In genomic region chr19:2542341-2543069, GRCh38 we compare ENCODE assay signal across 10 cellular contexts.
DNase-seq lines count a peak whose midpoint lies in the region; ATAC-seq and TF ChIP-seq lines count a peak whose summit lies in the region.
"Had no signal": no experiment of that assay in that cellular context is flagged by ENCODE, and none has a peak within 500 bp of the region (broad histone marks: within the 10 kb centered on the region; RNA-seq: fewer than 3 reads in every experiment).

No MANE protein-coding gene starts in this region.

- peak overlapping the region; percentile 80 for H3K27ac ChIP-seq in HCT116 (ENCODE audit: low read depth, low read length)
- peak overlapping the region; percentile 15 to 86 (median 78) for H3K27ac ChIP-seq in spleen

- DNase-seq in HCT116 (ENCODE audit: low read depth, low spot score) (no peak), WTC11 (ENCODE audit: low spot score) (peak; percentile 38), islet precursor cell (peak; percentile 80), spleen (peak; percentile 74), NCI-H1105 (lab: John Stamatoyannopoulos, UW) (no peak), COR-L47 (lab: John Stamatoyannopoulos, UW) (no peak)
- DNase-seq: activated CD4-positive, alpha-beta T cell treated with anti-CD3 and anti-CD28 coated beads, Interleukin-2, amount 50 U/mL, for 48 hours had no signal

- intact Hi-C loops in HCT116 (cut with micrococcal nuclease), result no loop called here
- intact Hi-C loops in spleen (cut with DNase I; ENCODE audit: low total_unique reads), result no loop called here

- peak overlapping the region; percentile 96 for H3K27ac Mint-ChIP-seq in WTC11
- H3K27ac Mint-ChIP-seq: stimulated activated naive CD8-positive, alpha-beta T cell treated with anti-CD3 and anti-CD28 coated beads, Interleukin-15, Interleukin-2, amounts not matched to agents 100 ng/mL and 50 ng/mL, for 24 hours had no signal

- H3K4me1 Mint-ChIP-seq in WTC11, result peaks cover 41% of the 10 kb centered on the region

- POLR2A ChIA-PET in HCT116 (lab: Charles Lee), result interaction anchor here (1.0 to 6.8 kb wide), 7 partner anchors 9 to 66 kb away, joined by 3 to 55 read pairs (median 8); partner anchors contain the start of gene GADD45B
- POLR2A ChIA-PET in WTC11 (lab: Charles Lee), result interaction anchor here (0.7 to 4.6 kb wide), 6 partner anchors 37 to 1306 kb away, joined by 3 to 83 read pairs (median 6); partner anchors contain the start of genes GADD45B, SGTA and TIMM13

- H3K36me3 Mint-ChIP-seq in WTC11, result no peaks in the 10 kb centered on the region

- H3K27me3 ChIP-seq in HCT116 (ENCODE audit: insufficient read depth, low read length) (no peaks in the 10 kb centered on the region), spleen (replicated peaks in 1 of 7) (no peaks in the 10 kb centered on the region)

- TF ChIP-seq RAD21 in HCT116 (IDR thresholded peaks at IDR 0.05; ENCODE audit: low read depth), result no peak

- no peak overlapping the region for H3K4me3 ChIP-seq in HCT116 (replicated peaks in 1 of 2; ENCODE audit: low read depth in 1 of 2, low read length in 2 of 2)
- H3K4me3 ChIP-seq in spleen, result peak overlapping the region in 1 of 8 donors; percentile 20

- H3K9me3 ChIP-seq in HCT116 (ENCODE audit: control insufficient read depth in 1 of 2, insufficient read depth in 1 of 2, low read depth in 1 of 2, low read length in 2 of 2) (no peaks in the 10 kb centered on the region), spleen (no peaks in the 10 kb centered on the region)

- WGBS in spleen, 5 donors, result 45 to 73% (median 65%) methylated on average over 18 to 22 of the region's 22 CpGs

- no peaks in the 10 kb centered on the region for H3K9me3 Mint-ChIP-seq in WTC11
- H3K9me3 Mint-ChIP-seq: stimulated activated naive CD8-positive, alpha-beta T cell treated with anti-CD3 and anti-CD28 coated beads, Interleukin-15, Interleukin-2, amounts not matched to agents 100 ng/mL and 50 ng/mL, for 24 hours had no signal

- peak overlapping the region; percentile 74 for H3K4me2 ChIP-seq in HCT116 (ENCODE audit: low read length)

- peak overlapping the region; percentile 69 for H3K9ac ChIP-seq in HCT116 (ENCODE audit: low read length)

- H3K4me1 ChIP-seq in HCT116 (ENCODE audit: control insufficient read depth in 1 of 2, insufficient read depth in 2 of 2, low read length in 2 of 2), result peaks cover 51 to 86% of the 10 kb centered on the region in 2 experiments
- H3K4me1 ChIP-seq in spleen, result peaks cover 40 to 82% (median 65%) of the 10 kb centered on the region in 6 donors

- H4K20me1 ChIP-seq in HCT116 (ENCODE audit: insufficient read depth), result no peaks in the 10 kb centered on the region

- TF ChIP-seq CTCF in HCT116 (IDR thresholded peaks at IDR 0.05 in 2 of 3, conservative IDR thresholded peaks at IDR 0.05 in 1 of 3; ENCODE audit: borderline replicate concordance in 1 of 3, insufficient read depth in 1 of 3, low read depth in 2 of 3, low read length in 2 of 3) (no peak), WTC11 (IDR thresholded peaks at IDR 0.05) (no peak), spleen (IDR thresholded peaks at IDR 0.05 in 8 of 11, conservative IDR thresholded peaks at IDR 0.05 in 3 of 11) (no peak)

- RAD21 ChIA-PET in HCT116 (lab: Charles Lee; ENCODE audit: low non-redundant PET in 1 of 2, low total read pairs in 2 of 2, uncharacterized antibody in 2 of 2, unreplicated experiment in 2 of 2), result interaction anchor here (1.4 to 1.6 kb wide), 2 partner anchors 67 kb away, joined by 5 to 9 read pairs; partner anchors contain the start of gene GADD45B (in 2 of the 2)

- CTCF ChIA-PET in HCT116 (lab: Charles Lee), result interaction anchor here (0.9 to 2.1 kb wide), 4 partner anchors 37 to 69 kb away, joined by 3 to 9 read pairs (median 5); partner anchors contain the start of gene GADD45B
- CTCF ChIA-PET in WTC11 (lab: Charles Lee), result interaction anchor here (1.0 to 5.8 kb wide), 13 partner anchors 10 to 94 kb away, joined by 3 to 58 read pairs (median 5); partner anchors contain the start of gene GADD45B

- TF ChIP-seq POLR2A in HCT116 (IDR thresholded peaks at IDR 0.05; ENCODE audit: borderline replicate concordance, extremely low read depth, insufficient read depth, insufficient read length) (no peak), spleen (IDR thresholded peaks at IDR 0.05) (no peak)

- ATAC-seq in HCT116 (no peak), WTC11 (no peak), GM18867 (IDR thresholded peaks at IDR 0.05; ENCODE audit: unreplicated experiment) (no peak)
- no peak for ATAC-seq in activated CD4-positive, CD25-positive, alpha-beta regulatory T cell treated with anti-CD3 and anti-CD28 coated beads, Interleukin-2, amount 50 U/mL, for 24 hours

- H3K9me2 ChIP-seq in HCT116 (ENCODE audit: insufficient read depth), result no peaks in the 10 kb centered on the region

- H3K36me3 ChIP-seq in HCT116 (ENCODE audit: control insufficient read depth in 1 of 2, insufficient read depth in 2 of 2, low read length in 2 of 2), result no peaks in the 10 kb centered on the region
- no peaks in the 10 kb centered on the region for H3K36me3 ChIP-seq in spleen

- H3K79me2 ChIP-seq in HCT116 (ENCODE audit: insufficient read depth, low read length), result no peaks in the 10 kb centered on the region

- no TSS peak for BruUV-seq in HCT116 (replicated peaks; lab: Mats Ljungman, UMichigan)

- no peak overlapping the region for H2AFZ ChIP-seq in HCT116 (ENCODE audit: low read depth, low read length, poor library complexity, severe bottlenecking)

- peaks cover 3% of the 10 kb centered on the region; the same call in 1 of the 2 replicates for H3K27me3 Mint-ChIP-seq in WTC11 (ENCODE audit: low read depth)
- H3K27me3 Mint-ChIP-seq: stimulated activated naive CD8-positive, alpha-beta T cell treated with anti-CD3 and anti-CD28 coated beads, Interleukin-15, Interleukin-2, amounts not matched to agents 100 ng/mL and 50 ng/mL, for 24 hours had no signal

- no peak overlapping the region; the same call in 1 of the 2 replicates for H3K4me3 Mint-ChIP-seq in WTC11

TF ChIP-seq in HCT116, 20 proteins besides CTCF, POLR2A, EP300 and RAD21:
- no peak for TF ChIP-seq POLR2AphosphoS5 (IDR thresholded peaks at IDR 0.05; ENCODE audit: low read depth, low read length)

TF ChIP-seq in WTC11, 78 proteins besides CTCF, POLR2A, EP300 and RAD21 (continues in another document):
- TF ChIP-seq ELF4 (CRISPR knock-in tag; IDR thresholded peaks at IDR 0.05; ENCODE audit: low read depth) (no peak), NFYB (CRISPR knock-in tag; conservative IDR thresholded peaks at IDR 0.05; ENCODE audit: low read depth) (no peak), EMX1 (CRISPR knock-in tag; IDR thresholded peaks at IDR 0.05) (no peak), PRRX2 (CRISPR knock-in tag; IDR thresholded peaks at IDR 0.05) (no peak), ESRRA (CRISPR knock-in tag; IDR thresholded peaks at IDR 0.05; ENCODE audit: borderline replicate concordance) (no peak), ATF2 (CRISPR knock-in tag; IDR thresholded peaks at IDR 0.05; ENCODE audit: borderline replicate concordance, low read depth) (no peak), GRHL2 (CRISPR knock-in tag; IDR thresholded peaks at IDR 0.05; ENCODE audit: insufficient replicate concordance, severe bottlenecking) (no peak), E2F5 (CRISPR knock-in tag; IDR thresholded peaks at IDR 0.05) (no peak), ZBTB43 (CRISPR knock-in tag; IDR thresholded peaks at IDR 0.05) (no peak)

Comparison
In these comparisons a context has a peak if more than half of its experiments do, and no peak if none do; other contexts are left out.
1. DNase-seq: peak in WTC11 (single experiment), islet precursor cell (single experiment) and spleen (single experiment); none in HCT116 (single experiment), NCI-H1105 (single experiment) and COR-L47 (single experiment).